ENCODE assay signal across 18 cellular contexts in the genomic region with DNA sequence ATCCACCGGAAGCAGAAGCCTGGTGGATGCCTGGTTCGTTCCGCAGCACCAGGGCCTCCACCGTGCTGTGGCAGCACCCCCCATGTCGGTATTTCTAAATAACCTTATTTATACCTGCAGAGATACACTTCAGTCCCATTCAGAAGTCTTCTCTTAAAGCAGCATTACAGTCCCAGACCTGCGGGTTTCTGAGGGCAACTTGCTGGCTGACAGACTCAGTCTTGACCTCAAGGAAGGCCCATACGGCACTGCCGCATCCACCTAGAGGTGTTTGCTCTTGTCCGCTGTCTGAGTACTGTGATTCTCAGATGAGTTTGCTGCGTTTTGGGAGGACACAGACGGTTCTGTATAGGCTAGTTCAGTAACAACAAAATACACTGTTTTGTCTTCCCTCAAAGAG. TPM values are rescaled to one million over a fixed set of nuclear protein-coding genes. Genes with fewer than 3 reads are reported as not detected.
DNase-seq lines count a peak whose midpoint lies in the region; ATAC-seq and TF ChIP-seq lines count a peak whose summit lies in the region.
"Had no signal": no experiment of that assay in that cellular context is flagged by ENCODE, and none has a peak within 500 bp of the region (broad histone marks: within the 10 kb centered on the region; RNA-seq: fewer than 3 reads in every experiment).

No MANE protein-coding gene starts in this region.

- no peaks in the 10 kb centered on the region for H3K27me3 Mint-ChIP-seq in natural killer cell (ENCODE audit: low read depth in 2 of 2)
- H3K27me3 Mint-ChIP-seq: CD8-positive, alpha-beta memory T cell had no signal

- H3K36me3 ChIP-seq in sigmoid colon = peaks cover 28 to 84% (median 62%) of the 10 kb centered on the region in 4 donors

- TF ChIP-seq POLR2A in sigmoid colon (IDR thresholded peaks at IDR 0.05) = no peak

- TF ChIP-seq CTCF in natural killer cell (IDR thresholded peaks at IDR 0.05) (no peak), sigmoid colon (IDR thresholded peaks at IDR 0.05) (no peak)

- no peak for DNase-seq in natural killer cell
- DNase-seq in Kasumi-1 (lab: John Stamatoyannopoulos, UW) = no peak
- no peak for DNase-seq in sigmoid colon
- DNase-seq in left ventricle myocardium superior = no peak
- DNase-seq: BE2C; CD8-positive, alpha-beta memory T cell; DMS 273 treated with DMSO at 0.1 percent for 48 hours; H9; Karpas-422; NCI-H1930; NCI-H2171; NCI-H446 treated with DMSO at 0.1 percent for 48 hours; NCI-H774; SHP77 treated with DMSO at 0.1 percent for 48 hours had no signal

- H3K4me1 Mint-ChIP-seq in natural killer cell = peaks cover 20 to 29% of the 10 kb centered on the region in 2 donors
- H3K4me1 Mint-ChIP-seq: H9 had no signal

- peaks cover 22% of the 10 kb centered on the region for H3K36me3 Mint-ChIP-seq in natural killer cell

- WGBS in sigmoid colon, 2 donors = 97 to 98% methylated on average over 11 of the region's 11 CpGs

- H3K4me3 ChIP-seq in sigmoid colon = no peak overlapping the region

- H3K27ac ChIP-seq in sigmoid colon = no peak overlapping the region

- no peaks in the 10 kb centered on the region for H3K4me1 ChIP-seq in sigmoid colon
- H3K4me1 ChIP-seq: BE2C had no signal

- TF ChIP-seq EP300 in sigmoid colon (IDR thresholded peaks at IDR 0.05) = no peak

- no peaks in the 10 kb centered on the region for H3K9me3 ChIP-seq in sigmoid colon
- H3K9me3 ChIP-seq: BE2C had no signal

- H3K27ac Mint-ChIP-seq in natural killer cell = peak overlapping the region; percentile 78 to 83

- no peaks in the 10 kb centered on the region for H3K27me3 ChIP-seq in sigmoid colon
- H3K27me3 ChIP-seq: BE2C had no signal

- intact Hi-C loops in natural killer cell (cut with micrococcal nuclease) = no loop called here
- intact Hi-C loops in sigmoid colon (cut with DNase I) = no loop called here
- intact Hi-C loops in left ventricle myocardium superior (cut with micrococcal nuclease) = no loop called here

- peak overlapping the region; percentile 84 for H3K4me3 Mint-ChIP-seq in natural killer cell
- H3K4me3 Mint-ChIP-seq: H9 had no signal

- peak; percentile 7 for ATAC-seq in GM18499 (IDR thresholded peaks at IDR 0.05; ENCODE audit: insufficient read depth, unreplicated experiment)
- peak; percentile 13 for ATAC-seq in GM21737 (IDR thresholded peaks at IDR 0.05; ENCODE audit: unreplicated experiment)
- peak; percentile 16 for ATAC-seq in HG03280 (IDR thresholded peaks at IDR 0.05; ENCODE audit: unreplicated experiment)
- no peak for ATAC-seq in natural killer cell
- ATAC-seq in left ventricle myocardium superior = no peak

- no peaks in the 10 kb centered on the region for H3K9me3 Mint-ChIP-seq in natural killer cell
- H3K9me3 Mint-ChIP-seq: CD8-positive, alpha-beta memory T cell had no signal

RNA-seq across cellular contexts. Expression of a gene that starts 16.9 kb away (rescaled TPM):
- total RNA-seq in natural killer cell = not detected
- 1 to 10 TPM in 2 of 4 donors, not detected in 2; 1.5 to 2.1 TPM for total RNA-seq in sigmoid colon
- under 1 TPM in 1 of 3 donors, not detected in 2; 0.79 TPM for polyA plus RNA-seq in sigmoid colon
- 0.32 TPM for total RNA-seq in left ventricle myocardium superior
- total RNA-seq: CD8-positive, alpha-beta memory T cell; Daoy had no signal
- polyA plus RNA-seq: CD8-positive, alpha-beta memory T cell had no signal

Comparison
In these comparisons a context has a peak if more than half of its experiments do, and no peak if none do; other contexts are left out.
1. ATAC-seq: peak in GM18499 (single experiment), GM21737 (single experiment) and HG03280 (single experiment); none in natural killer cell (0 of 3) and left ventricle myocardium superior (single experiment).